In the genomic region with DNA sequence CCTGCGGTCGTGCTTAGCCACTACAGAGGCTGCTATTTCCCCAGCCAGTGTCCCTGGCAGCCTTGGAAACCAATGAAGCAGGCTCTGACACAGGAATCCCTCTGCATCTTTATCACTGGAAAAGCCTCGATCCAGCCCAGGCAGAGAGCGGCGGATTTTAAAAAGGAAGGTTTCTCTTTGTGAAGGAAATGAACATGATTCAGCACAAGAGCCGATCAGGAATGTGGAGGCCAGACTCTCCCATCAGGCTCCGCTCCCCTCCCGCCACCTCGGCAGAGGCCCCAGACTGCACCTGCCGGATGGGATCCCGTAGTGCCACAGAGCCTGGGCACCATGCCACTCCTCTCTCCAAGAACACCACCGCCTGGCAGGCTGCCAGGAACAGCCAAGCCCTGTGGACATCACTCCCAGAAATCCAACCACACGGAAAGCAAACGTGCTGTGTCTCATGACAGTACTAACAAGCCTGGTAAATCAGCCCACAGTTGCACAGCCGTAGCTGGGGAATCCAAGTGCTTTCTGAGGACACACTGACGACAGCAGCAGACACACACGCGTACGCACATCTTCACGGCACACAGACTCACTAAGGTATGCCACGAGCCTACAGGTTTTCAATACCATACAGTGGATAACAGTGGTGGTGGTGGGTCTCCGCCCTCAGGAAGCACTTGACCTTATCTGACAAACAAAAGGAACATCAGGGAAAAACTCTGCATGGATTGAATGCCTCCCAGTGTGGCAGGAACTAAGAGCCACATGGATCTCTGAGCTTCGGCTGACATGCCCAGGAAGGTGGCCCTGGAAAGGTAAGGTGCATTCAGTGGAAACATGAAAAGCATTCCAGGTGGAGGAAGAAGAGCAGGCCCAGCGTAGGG, we compare ENCODE assay signal across 9 cellular contexts. TPM values are rescaled to one million over a fixed set of nuclear protein-coding genes. Genes with fewer than 3 reads are reported as not detected.
DNase-seq lines count a peak whose midpoint lies in the region; ATAC-seq and TF ChIP-seq lines count a peak whose summit lies in the region.
"Had no signal": no experiment of that assay in that cellular context is flagged by ENCODE, and none has a peak within 500 bp of the region (broad histone marks: within the 10 kb centered on the region; RNA-seq: fewer than 3 reads in every experiment).

No MANE protein-coding gene starts in this region.

- intact Hi-C loops in left ventricle myocardium superior (cut with micrococcal nuclease), result no loop called here

- no peak for TF ChIP-seq CTCF in 22Rv1 (IDR thresholded peaks at IDR 0.05)
- TF ChIP-seq CTCF in GM20000 (IDR thresholded peaks at IDR 0.05; ENCODE audit: extremely low read depth, missing control alignments), result no peak

- DNase-seq in NCI-H1092 (lab: John Stamatoyannopoulos, UW), result peak; percentile 96
- peak in 53 of 58 donors; percentile 34 to 91 (median 68) for DNase-seq in anterior cingulate cortex (lab: John Stamatoyannopoulos, UW)
- peak; percentile 90 for DNase-seq in left ventricle myocardium superior
- peak; percentile 87 for DNase-seq in renal cortical epithelial cell (ENCODE audit: low read depth)
- DNase-seq in GM20000 (ENCODE audit: low spot score), result no peak

- H3K27ac ChIP-seq in 22Rv1, result peak overlapping the region; percentile 7; the same call in 1 of the 2 replicates
- H3K27ac ChIP-seq: SJSA1 had no signal

- ATAC-seq in left ventricle myocardium superior, result peak; percentile 87
- no peak for ATAC-seq in GM18868 (IDR thresholded peaks at IDR 0.05; ENCODE audit: unreplicated experiment)
- ATAC-seq in GM18517 (IDR thresholded peaks at IDR 0.05; ENCODE audit: unreplicated experiment), result no peak

RNA-seq across cellular contexts. Expression of a gene that starts 5.4 kb away (rescaled TPM):
- total RNA-seq in left ventricle myocardium superior, result 0.47 TPM
- under 0.01 and 0.30 TPM in 2 replicates for total RNA-seq in renal cortical epithelial cell
